ENCODE assay signal across 8 cellular contexts in genomic region chr3:149277338-149277813, GRCh38. TPM values are rescaled to one million over a fixed set of nuclear protein-coding genes. Genes with fewer than 3 reads are reported as not detected.
DNase-seq lines count a peak whose midpoint lies in the region; ATAC-seq and TF ChIP-seq lines count a peak whose summit lies in the region.

No MANE protein-coding gene starts in this region.

- no peak for TF ChIP-seq POLR2A in esophagus muscularis mucosa (IDR thresholded peaks at IDR 0.05; ENCODE audit: low read depth)

- peak; percentile 94 to 96 for DNase-seq in AML-193 (lab: John Stamatoyannopoulos, UW)
- peak; percentile 49 to 65 for DNase-seq in SHP77 (lab: John Stamatoyannopoulos, UW)
- DNase-seq in epithelial cell of prostate (ENCODE audit: low read depth, low spot score), result peak; percentile 68
- peak in 1 of 2 donors; percentile 50 for DNase-seq in stimulated activated effector memory CD8-positive, alpha-beta T cell treated with anti-CD3 and anti-CD28 coated beads, Interleukin-12 subunit alpha, Interleukin-12 subunit beta, amount 100 ng/mL, for 72 hours (ENCODE audit: low spot score in 2 of 2)
- no peak for DNase-seq in esophagus muscularis mucosa (ENCODE audit: extremely low spot score)
- no peak for DNase-seq in H7

- no peaks in the 10 kb centered on the region for H3K9me3 ChIP-seq in esophagus muscularis mucosa

- H3K36me3 Mint-ChIP-seq in stimulated activated effector memory CD8-positive, alpha-beta T cell treated with anti-CD3 and anti-CD28 coated beads, Interleukin-12 subunit alpha, Interleukin-12 subunit beta, amount 100 ng/mL, for 72 hours, result no peaks in the 10 kb centered on the region

- WGBS in esophagus muscularis mucosa, result 75% methylated on average over 3 of the region's 3 CpGs

- H3K27ac ChIP-seq in epithelial cell of prostate, result peak overlapping the region; percentile 69
- H3K27ac ChIP-seq in esophagus muscularis mucosa (replicated peaks in 1 of 4), result no peak overlapping the region

- H3K4me1 Mint-ChIP-seq in stimulated activated effector memory CD8-positive, alpha-beta T cell treated with anti-CD3 and anti-CD28 coated beads, Interleukin-12 subunit alpha, Interleukin-12 subunit beta, amount 100 ng/mL, for 72 hours, result peaks cover 9% of the 10 kb centered on the region

- H3K36me3 ChIP-seq in esophagus muscularis mucosa (no peaks in the 10 kb centered on the region), H7 (replicated peaks; ENCODE audit: control insufficient read depth, insufficient read depth, low read length) (no peaks in the 10 kb centered on the region)

- peaks cover 0 to 13% (median 11%) of the 10 kb centered on the region in 4 donors for H3K4me1 ChIP-seq in esophagus muscularis mucosa

- no peak overlapping the region for H3K4me3 ChIP-seq in esophagus muscularis mucosa
- no peak overlapping the region for H3K4me3 ChIP-seq in H7 (ENCODE audit: insufficient read depth, low read depth, low read length)

- no peak for TF ChIP-seq CTCF in esophagus muscularis mucosa (IDR thresholded peaks at IDR 0.05)

- peak overlapping the region; percentile 83 for H3K27ac Mint-ChIP-seq in stimulated activated effector memory CD8-positive, alpha-beta T cell treated with anti-CD3 and anti-CD28 coated beads, Interleukin-12 subunit alpha, Interleukin-12 subunit beta, amount 100 ng/mL, for 72 hours

- no peaks in the 10 kb centered on the region for H3K9me3 Mint-ChIP-seq in stimulated activated effector memory CD8-positive, alpha-beta T cell treated with anti-CD3 and anti-CD28 coated beads, Interleukin-12 subunit alpha, Interleukin-12 subunit beta, amount 100 ng/mL, for 72 hours

- no peak for TF ChIP-seq EP300 in esophagus muscularis mucosa (IDR thresholded peaks at IDR 0.05)

- ATAC-seq in GM19351 (IDR thresholded peaks at IDR 0.05; ENCODE audit: unreplicated experiment) (peak; percentile 49), HG03520 (IDR thresholded peaks at IDR 0.05; ENCODE audit: unreplicated experiment) (peak; percentile 47)
- ATAC-seq in stimulated activated effector memory CD8-positive, alpha-beta T cell treated with anti-CD3 and anti-CD28 coated beads, Interleukin-12 subunit alpha, Interleukin-12 subunit beta, amount 100 ng/mL, for 72 hours, result peak; percentile 80

- H3K27me3 ChIP-seq in esophagus muscularis mucosa (no peaks in the 10 kb centered on the region), H7 (ENCODE audit: control insufficient read depth, insufficient read depth, low read length) (no peaks in the 10 kb centered on the region)

- intact Hi-C loops in esophagus muscularis mucosa (cut with DNase I), result loop anchor here (10.0 kb wide), 1 partner anchor 207 kb away; no protein-coding TSS in a partner anchor

- peak overlapping the region; percentile 39 for H3K4me3 Mint-ChIP-seq in stimulated activated effector memory CD8-positive, alpha-beta T cell treated with anti-CD3 and anti-CD28 coated beads, Interleukin-12 subunit alpha, Interleukin-12 subunit beta, amount 100 ng/mL, for 72 hours

RNA-seq across cellular contexts. Expression of gene CP, which starts 55.7 kb away (rescaled TPM):
- 1 to 10 TPM; 5.6 to 8.1 (median 6.0) TPM for total RNA-seq in esophagus muscularis mucosa
- 0.21 and 0.59 TPM in 2 replicates for total RNA-seq in H7 (2014; rRNA removed; shearing (Covaris generic))

RNA-seq across cellular contexts. Expression of gene TM4SF18, which starts 56.1 kb away (rescaled TPM):
- 10 to 100 TPM in 1 of 4 donors, 1 to 10 TPM in 2, under 1 TPM in 1; 0.83 to 10.6 (median 6.5) TPM for total RNA-seq in esophagus muscularis mucosa
- 2.6 and 4.9 TPM in 2 replicates for total RNA-seq in H7 (2014; rRNA removed; shearing (Covaris generic))

Comparison
In these comparisons a context has a peak if more than half of its experiments do, and no peak if none do; other contexts are left out.
1. DNase-seq: peak in AML-193 (2 of 2), SHP77 (2 of 2) and epithelial cell of prostate (single experiment); none in esophagus muscularis mucosa (single experiment) and H7 (single experiment).
2. Peak in every context shown above with its lines, with median percentiles within 50 percentile points of each other: ATAC-seq.